In the genomic region with DNA sequence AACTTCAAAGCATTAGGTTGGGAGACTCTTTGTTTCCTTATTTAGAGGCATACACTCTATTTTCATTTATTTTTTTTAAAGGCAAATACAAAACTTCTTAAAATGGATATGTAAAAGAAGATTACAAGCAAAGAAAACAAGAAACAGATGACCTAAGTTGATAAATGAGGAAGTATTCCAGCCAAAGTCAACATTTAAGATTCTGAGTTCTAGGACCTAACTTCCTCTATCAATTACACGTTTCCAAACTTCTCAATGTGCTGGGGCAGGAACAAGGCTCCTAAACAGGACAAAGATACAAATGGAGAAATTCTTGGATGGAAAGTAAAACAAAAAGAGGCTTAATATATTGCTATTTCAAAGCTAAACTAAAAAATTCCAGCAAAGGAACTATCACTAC, we compare ENCODE assay signal across 24 cellular contexts.
DNase-seq lines count a peak whose midpoint lies in the region; ATAC-seq and TF ChIP-seq lines count a peak whose summit lies in the region.
"Had no signal": no experiment of that assay in that cellular context is flagged by ENCODE, and none has a peak within 500 bp of the region (broad histone marks: within the 10 kb centered on the region; RNA-seq: fewer than 3 reads in every experiment).

No MANE protein-coding gene starts in this region.

- DNase-seq in NOMO-1 (lab: John Stamatoyannopoulos, UW; ENCODE audit: unreplicated experiment in 2 of 2) (peak; percentile 8 to 24), NOMO-1 treated with dmso at 0.1 percent for 144 hours (lab: John Stamatoyannopoulos, UW; ENCODE audit: unreplicated experiment) (no peak), activated B cell treated with CpG ODN at 0.5 μM for 24 hours (no peak), glutamatergic neuron (no peak), NCI-H345 (lab: John Stamatoyannopoulos, UW) (no peak), DMS153 (lab: John Stamatoyannopoulos, UW) (no peak), cortex of kidney (lab: John Stamatoyannopoulos, UW) (no peak)
- no peak for DNase-seq in stimulated activated naive B cell treated with anti-CD40 and anti-IgM and Interleukin-4, amounts not matched to agents 10 μg/mL and 1 μg/mL and 100 μg/mL, for 72 hours
- DNase-seq: 8988T; activated CD4-positive, alpha-beta T cell treated with anti-CD3 and anti-CD28 coated beads, Interleukin-2, amount 50 U/mL, for 48 hours; activated naive CD4-positive, alpha-beta T cell treated with anti-CD3 and anti-CD28 coated beads for 36 hours; activated T-cell treated with anti-CD3 and anti-CD28 coated beads, Interleukin-2, amount 50 U/mL, for 24 hours; erythroblast; GDM1; mesendoderm; NCI-H146; NCI-H2171 treated with DMSO at 0.1 percent for 48 hours; NCI-H748 treated with DMSO at 0.1 percent for 48 hours; stimulated activated CD4-positive, alpha-beta T cell treated with anti-CD3 and anti-CD28 coated beads, Interleukin-12 subunit alpha, Interleukin-12 subunit beta, amount 100 ng/mL, for 4 hours; T-helper 1 cell; testis had no signal

- ATAC-seq in activated B cell treated with CpG ODN at 0.5 μM for 24 hours (ENCODE audit: low read depth): no peak
- no peak for ATAC-seq in stimulated activated naive B cell treated with anti-CD40 and anti-IgM and Interleukin-4, amounts not matched to agents 10 μg/mL and 1 μg/mL and 100 μg/mL, for 72 hours (replicated peaks)
- ATAC-seq: GM12878 had no signal

- TF ChIP-seq CTCF in activated B cell treated with CpG ODN at 0.5 μM for 24 hours (IDR thresholded peaks at IDR 0.05): no peak
- TF ChIP-seq CTCF in glutamatergic neuron (IDR thresholded peaks at IDR 0.05; ENCODE audit: partially characterized antibody, unreplicated experiment): no peak

- H3K27ac Mint-ChIP-seq in activated B cell treated with CpG ODN at 0.5 μM for 24 hours (peak overlapping the region; percentile 4), glutamatergic neuron (ENCODE audit: unreplicated experiment) (peak overlapping the region; percentile 18)
- H3K27ac Mint-ChIP-seq in stimulated activated naive B cell treated with anti-CD40 and anti-IgM and Interleukin-4, amounts not matched to agents 10 μg/mL and 1 μg/mL and 100 μg/mL, for 72 hours: peak overlapping the region; percentile 56
- H3K27ac Mint-ChIP-seq: activated naive CD4-positive, alpha-beta T cell treated with anti-CD3 and anti-CD28 coated beads for 36 hours; activated T-cell treated with anti-CD3 and anti-CD28 coated beads, Interleukin-2, amount 50 U/mL, for 24 hours; dendritic cell treated with granulocyte-macrophage colony-stimulating factor and Interleukin-4, amounts not matched to agents 40 ng/mL and 50 ng/mL, for 4 days had no signal

- H3K4me1 Mint-ChIP-seq in activated B cell treated with CpG ODN at 0.5 μM for 24 hours (peaks cover 65% of the 10 kb centered on the region), glutamatergic neuron (ENCODE audit: low read depth, unreplicated experiment) (peaks cover 46% of the 10 kb centered on the region)
- H3K4me1 Mint-ChIP-seq in stimulated activated naive B cell treated with anti-CD40 and anti-IgM and Interleukin-4, amounts not matched to agents 10 μg/mL and 1 μg/mL and 100 μg/mL, for 72 hours: peaks cover 58 to 76% of the 10 kb centered on the region in 2 donors

- no peak overlapping the region for H3K4me3 Mint-ChIP-seq in activated B cell treated with CpG ODN at 0.5 μM for 24 hours
- H3K4me3 Mint-ChIP-seq in glutamatergic neuron (ENCODE audit: unreplicated experiment): no peak overlapping the region
- no peak overlapping the region for H3K4me3 Mint-ChIP-seq in stimulated activated naive B cell treated with anti-CD40 and anti-IgM and Interleukin-4, amounts not matched to agents 10 μg/mL and 1 μg/mL and 100 μg/mL, for 72 hours
- H3K4me3 Mint-ChIP-seq: activated naive CD4-positive, alpha-beta T cell treated with anti-CD3 and anti-CD28 coated beads for 36 hours; activated T-cell treated with anti-CD3 and anti-CD28 coated beads, Interleukin-2, amount 50 U/mL, for 24 hours; dendritic cell treated with granulocyte-macrophage colony-stimulating factor and Interleukin-4, amounts not matched to agents 40 ng/mL and 50 ng/mL, for 4 days; neural crest cell had no signal

- intact Hi-C loops in activated B cell treated with CpG ODN at 0.5 μM for 24 hours (cut with micrococcal nuclease): loop anchor here (2.0 to 5.0 kb wide), 5 partner anchors 32 to 1007 kb away; no protein-coding TSS in a partner anchor

- H3K36me3 Mint-ChIP-seq in activated B cell treated with CpG ODN at 0.5 μM for 24 hours (ENCODE audit: low read depth): peaks cover 52% of the 10 kb centered on the region
- H3K36me3 Mint-ChIP-seq in glutamatergic neuron (ENCODE audit: unreplicated experiment): peaks cover 15% of the 10 kb centered on the region
- peaks cover 69 to 79% of the 10 kb centered on the region in 2 donors for H3K36me3 Mint-ChIP-seq in stimulated activated naive B cell treated with anti-CD40 and anti-IgM and Interleukin-4, amounts not matched to agents 10 μg/mL and 1 μg/mL and 100 μg/mL, for 72 hours

- CTCF ChIA-PET in activated B cell treated with CpG ODN at 0.5 μM for 24 hours (lab: Charles Lee): interaction anchor here (1.3 kb wide), 1 partner anchor 87 kb away, joined by 3 read pairs; no protein-coding TSS in a partner anchor

- POLR2A ChIA-PET in activated B cell treated with CpG ODN at 0.5 μM for 24 hours (lab: Charles Lee): interaction anchor here (0.7 kb wide), 2 partner anchors 66 to 1799 kb away, joined by 4 to 6 read pairs; no protein-coding TSS in a partner anchor

- H3K27me3 Mint-ChIP-seq in activated B cell treated with CpG ODN at 0.5 μM for 24 hours: no peaks in the 10 kb centered on the region
- peaks cover 14% of the 10 kb centered on the region for H3K27me3 Mint-ChIP-seq in glutamatergic neuron (ENCODE audit: unreplicated experiment)
- no peaks in the 10 kb centered on the region for H3K27me3 Mint-ChIP-seq in stimulated activated naive B cell treated with anti-CD40 and anti-IgM and Interleukin-4, amounts not matched to agents 10 μg/mL and 1 μg/mL and 100 μg/mL, for 72 hours
- H3K27me3 Mint-ChIP-seq: dendritic cell treated with granulocyte-macrophage colony-stimulating factor and Interleukin-4, amounts not matched to agents 40 ng/mL and 50 ng/mL, for 4 days had no signal

- no peaks in the 10 kb centered on the region for H3K9me3 Mint-ChIP-seq in activated B cell treated with CpG ODN at 0.5 μM for 24 hours
- H3K9me3 Mint-ChIP-seq in glutamatergic neuron (ENCODE audit: unreplicated experiment): peaks cover 26% of the 10 kb centered on the region
- peaks cover 4 to 11% of the 10 kb centered on the region in 2 donors for H3K9me3 Mint-ChIP-seq in stimulated activated naive B cell treated with anti-CD40 and anti-IgM and Interleukin-4, amounts not matched to agents 10 μg/mL and 1 μg/mL and 100 μg/mL, for 72 hours
- H3K9me3 Mint-ChIP-seq: activated naive CD4-positive, alpha-beta T cell treated with anti-CD3 and anti-CD28 coated beads for 36 hours; activated T-cell treated with anti-CD3 and anti-CD28 coated beads, Interleukin-2, amount 50 U/mL, for 24 hours; dendritic cell treated with granulocyte-macrophage colony-stimulating factor and Interleukin-4, amounts not matched to agents 40 ng/mL and 50 ng/mL, for 4 days; neural crest cell had no signal

Comparison
In these comparisons a context has a peak if more than half of its experiments do, and no peak if none do; other contexts are left out.
1. DNase-seq: peak in NOMO-1 (2 of 2); none in NOMO-1 treated with dmso at 0.1 percent for 144 hours (single experiment), activated B cell treated with CpG ODN at 0.5 μM for 24 hours (single experiment), glutamatergic neuron (single experiment), stimulated activated naive B cell treated with anti-CD40 and anti-IgM and Interleukin-4, amounts not matched to agents 10 μg/mL and 1 μg/mL and 100 μg/mL, for 72 hours (single experiment), NCI-H345 (single experiment), DMS153 (single experiment) and cortex of kidney (single experiment).
2. H3K27ac Mint-ChIP-seq: peak in every context shown above with its lines; median percentile 56 in stimulated activated naive B cell treated with anti-CD40 and anti-IgM and Interleukin-4, amounts not matched to agents 10 μg/mL and 1 μg/mL and 100 μg/mL, for 72 hours; 18 in glutamatergic neuron; 4 in activated B cell treated with CpG ODN at 0.5 μM for 24 hours.